ENCODE assay signal across 16 cellular contexts in the genomic region with DNA sequence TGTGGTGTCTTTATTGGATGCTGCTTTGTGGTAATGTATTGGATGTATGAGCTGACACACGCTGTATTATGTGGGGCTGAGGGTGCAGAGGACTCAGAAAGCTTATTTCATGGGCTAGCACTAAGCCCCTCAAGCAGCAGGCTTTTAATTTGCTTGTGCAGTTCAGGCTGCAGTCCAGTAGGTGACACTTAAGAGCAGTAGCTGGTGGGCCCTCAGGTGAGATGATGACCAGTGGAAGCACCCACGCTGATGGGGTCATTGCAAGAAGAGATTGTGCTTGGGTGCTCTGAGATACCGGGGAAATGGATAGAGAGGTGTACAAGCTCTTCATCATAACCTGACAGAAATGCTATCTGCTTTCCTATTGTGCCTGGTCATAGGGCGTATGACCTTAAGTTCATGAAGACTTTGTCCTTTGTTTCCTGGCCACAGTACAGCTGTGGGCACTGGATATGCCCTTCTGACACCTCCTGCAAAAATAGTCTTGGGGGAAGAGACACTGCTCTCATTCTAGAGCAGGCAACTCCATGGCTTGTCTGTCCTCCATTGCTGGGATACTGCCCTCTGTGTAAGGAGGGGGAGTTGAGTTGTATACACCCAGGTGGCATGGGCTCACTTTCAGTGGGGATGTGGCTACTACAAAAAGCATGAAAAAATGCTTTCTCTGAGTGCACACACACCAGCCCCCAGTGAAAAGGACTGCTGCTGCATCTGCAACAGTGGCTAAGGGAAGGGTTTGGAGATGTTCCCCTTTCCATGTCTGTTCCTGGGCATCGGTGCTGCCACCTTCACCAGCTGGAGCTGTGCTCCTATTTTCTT.
DNase-seq lines count a peak whose midpoint lies in the region; ATAC-seq and TF ChIP-seq lines count a peak whose summit lies in the region.
"Had no signal": no experiment of that assay in that cellular context is flagged by ENCODE, and none has a peak within 500 bp of the region (broad histone marks: within the 10 kb centered on the region; RNA-seq: fewer than 3 reads in every experiment).

No MANE protein-coding gene starts in this region.

- H2AFZ ChIP-seq in Loucy (ENCODE audit: low read length) (no peak overlapping the region), neural progenitor cell (replicated peaks) (no peak overlapping the region)

- DNase-seq in choroid plexus epithelial cell (ENCODE audit: low read depth) (no peak), neural progenitor cell (ENCODE audit: low spot score) (peak; percentile 33), NOMO-1 treated with dmso at 0.1 percent for 144 hours (lab: John Stamatoyannopoulos, UW; ENCODE audit: unreplicated experiment) (no peak), transverse colon (no peak)
- DNase-seq: activated CD4-positive, alpha-beta T cell treated with anti-CD3 and anti-CD28 coated beads, Interleukin-2, amount 50 U/mL, for 4 hours; activated naive CD8-positive, alpha-beta T cell treated with anti-CD3 and anti-CD28 coated beads, Interleukin-2, amount 10 ng/mL, durations not matched to agents 7 days and 5 days; immature natural killer cell; NCI-H446 treated with DMSO at 0.1 percent for 48 hours; retina; SK-N-SH; stimulated activated CD4-positive, alpha-beta T cell treated with anti-CD3 and anti-CD28 coated beads, Interleukin-2, amount 100 ng/mL, for 24 hours had no signal

- no peak overlapping the region for H3K27ac Mint-ChIP-seq in neural progenitor cell
- H3K27ac Mint-ChIP-seq: activated naive CD8-positive, alpha-beta T cell treated with anti-CD3 and anti-CD28 coated beads, Interleukin-2, amount 10 ng/mL, durations not matched to agents 7 days and 5 days; immature natural killer cell; memory B cell had no signal

- no peaks in the 10 kb centered on the region for H3K9me2 ChIP-seq in Loucy (replicated peaks; ENCODE audit: low read depth, low read length)
- H3K9me2 ChIP-seq: SK-N-SH had no signal

- H3K4me3 ChIP-seq in Loucy (ENCODE audit: low read length, poor library complexity, severe bottlenecking) = no peak overlapping the region
- no peak overlapping the region for H3K4me3 ChIP-seq in choroid plexus epithelial cell (ENCODE audit: low read depth, low read length)
- no peak overlapping the region for H3K4me3 ChIP-seq in neural progenitor cell
- no peak overlapping the region for H3K4me3 ChIP-seq in transverse colon

- TF ChIP-seq EP300 in transverse colon (IDR thresholded peaks at IDR 0.05; ENCODE audit: low read depth) = no peak

- WGBS in transverse colon (ENCODE audit: low coverage in 1 of 2), 2 donors = 70% methylated on average over 5 of the region's 5 CpGs; no CpG with 5 or more reads in 1 of the 2 donors

- no peaks in the 10 kb centered on the region for H3K9me3 ChIP-seq in Loucy (ENCODE audit: insufficient read depth, low read depth, low read length)
- H3K9me3 ChIP-seq in neural progenitor cell (ENCODE audit: low read depth) = no peaks in the 10 kb centered on the region
- no peaks in the 10 kb centered on the region for H3K9me3 ChIP-seq in transverse colon
- H3K9me3 ChIP-seq: SK-N-SH had no signal

- H3K9me3 Mint-ChIP-seq in neural progenitor cell = no peaks in the 10 kb centered on the region

- no peaks in the 10 kb centered on the region for H3K27me3 ChIP-seq in Loucy (ENCODE audit: insufficient read depth, low read length, poor library complexity, severe bottlenecking)
- H3K27me3 ChIP-seq in neural progenitor cell = no peaks in the 10 kb centered on the region
- no peaks in the 10 kb centered on the region for H3K27me3 ChIP-seq in transverse colon

- H3K27me3 Mint-ChIP-seq in neural progenitor cell (ENCODE audit: insufficient read depth, low read depth) = no peaks in the 10 kb centered on the region
- H3K27me3 Mint-ChIP-seq: activated naive CD8-positive, alpha-beta T cell treated with anti-CD3 and anti-CD28 coated beads, Interleukin-2, amount 10 ng/mL, durations not matched to agents 7 days and 5 days; memory B cell had no signal

- no peaks in the 10 kb centered on the region for H3K4me1 Mint-ChIP-seq in neural progenitor cell
- H3K4me1 Mint-ChIP-seq: immature natural killer cell, memory B cell had no signal

- H3K36me3 ChIP-seq in Loucy (ENCODE audit: insufficient read depth, low read length) = no peaks in the 10 kb centered on the region
- H3K36me3 ChIP-seq in neural progenitor cell = no peaks in the 10 kb centered on the region
- H3K36me3 ChIP-seq in transverse colon = no peaks in the 10 kb centered on the region

- ATAC-seq in GM18868 (IDR thresholded peaks at IDR 0.05; ENCODE audit: unreplicated experiment) = peak; percentile 39
- ATAC-seq in HG03439 (IDR thresholded peaks at IDR 0.05; ENCODE audit: unreplicated experiment) = no peak
- ATAC-seq in HG03469 (IDR thresholded peaks at IDR 0.05; ENCODE audit: unreplicated experiment) = no peak

- no peaks in the 10 kb centered on the region for H3K36me3 Mint-ChIP-seq in neural progenitor cell
- H3K36me3 Mint-ChIP-seq: activated naive CD8-positive, alpha-beta T cell treated with anti-CD3 and anti-CD28 coated beads, Interleukin-2, amount 10 ng/mL, durations not matched to agents 7 days and 5 days; immature natural killer cell; memory B cell had no signal

- no peak for TF ChIP-seq POLR2A in transverse colon (IDR thresholded peaks at IDR 0.05)

- H3F3A ChIP-seq in Loucy (ENCODE audit: low read depth) = no peaks in the 10 kb centered on the region
- no peaks in the 10 kb centered on the region for H3F3A ChIP-seq in neural progenitor cell (ENCODE audit: low read depth)

- peak; percentile 33; the same call in 1 of the 2 replicates for TF ChIP-seq CTCF in Loucy (conservative IDR thresholded peaks at IDR 0.05; ENCODE audit: low read length)
- peak; percentile 27 for TF ChIP-seq CTCF in choroid plexus epithelial cell (conservative IDR thresholded peaks at IDR 0.05; ENCODE audit: low read depth, low read length)
- TF ChIP-seq CTCF in neural progenitor cell (IDR thresholded peaks at IDR 0.05) = peak; percentile 38
- TF ChIP-seq CTCF in transverse colon (IDR thresholded peaks at IDR 0.05) = no peak

- H3K79me2 ChIP-seq in Loucy (ENCODE audit: insufficient read depth, low read length) (no peaks in the 10 kb centered on the region), neural progenitor cell (ENCODE audit: low read depth) (no peaks in the 10 kb centered on the region)

- in situ Hi-C loops in transverse colon (cut with MboI; ENCODE audit: low pct_ligation_motif_present in 1 of 4, low pct_unique_long_range_greater_than_20kb in 1 of 4, low sequenced_read_pairs in 3 of 4) = no loop called here

- intact Hi-C loops in transverse colon (cut with DNase I; ENCODE audit: low total_unique reads) = no loop called here

- H3K27ac ChIP-seq in neural progenitor cell (no peak overlapping the region), transverse colon (no peak overlapping the region)

- H4K20me1 ChIP-seq in Loucy (ENCODE audit: insufficient read depth, low read length, poor library complexity, severe bottlenecking) (no peaks in the 10 kb centered on the region), neural progenitor cell (ENCODE audit: low read depth) (no peaks in the 10 kb centered on the region)

- H3K4me2 ChIP-seq in Loucy (ENCODE audit: low read depth, low read length, poor library complexity, severe bottlenecking) = no peak overlapping the region
- no peak overlapping the region for H3K4me2 ChIP-seq in neural progenitor cell
- H3K4me2 ChIP-seq: SK-N-SH had no signal

- H3K4me1 ChIP-seq in Loucy (ENCODE audit: insufficient read depth, low read length, poor library complexity, severe bottlenecking) = no peaks in the 10 kb centered on the region
- no peaks in the 10 kb centered on the region for H3K4me1 ChIP-seq in neural progenitor cell
- no peaks in the 10 kb centered on the region for H3K4me1 ChIP-seq in transverse colon

- H3K9ac ChIP-seq in Loucy (ENCODE audit: low read depth, low read length, poor library complexity, severe bottlenecking) = no peak overlapping the region
- H3K9ac ChIP-seq in neural progenitor cell = no peak overlapping the region
- H3K9ac ChIP-seq: SK-N-SH had no signal

- no peak overlapping the region for H3K4me3 Mint-ChIP-seq in neural progenitor cell
- H3K4me3 Mint-ChIP-seq: activated naive CD8-positive, alpha-beta T cell treated with anti-CD3 and anti-CD28 coated beads, Interleukin-2, amount 10 ng/mL, durations not matched to agents 7 days and 5 days; immature natural killer cell; memory B cell had no signal

Comparison
In these comparisons a context has a peak if more than half of its experiments do, and no peak if none do; other contexts are left out.
1. CTCF ChIP-seq: peak in Loucy (single experiment), choroid plexus epithelial cell (single experiment) and neural progenitor cell (single experiment); none in transverse colon (0 of 5).